Comparison of ENCODE assay signal across 20 cellular contexts in genomic region chr14:77469539-77469938, GRCh38. TPM values are rescaled to one million over a fixed set of nuclear protein-coding genes. Genes with fewer than 3 reads are reported as not detected.
"Had no signal": no experiment of that assay in that cellular context is flagged by ENCODE, and none has a peak within 500 bp of the region (broad histone marks: within the 10 kb centered on the region; RNA-seq: fewer than 3 reads in every experiment).

No MANE protein-coding gene starts in this region.

- ATAC-seq: activated T-cell treated with anti-CD3 and anti-CD28 coated beads, Interleukin-2, amount 50 U/mL, for 72 hours; foreskin keratinocyte; stimulated activated naive CD8-positive, alpha-beta T cell treated with anti-CD3 and anti-CD28 coated beads, Interleukin-15, Interleukin-2, amounts not matched to agents 100 U/mL and 50 U/mL, for 24 hours; T-helper 17 cell had no signal

- DNase-seq: activated CD4-positive, alpha-beta memory T cell treated with anti-CD3 and anti-CD28 coated beads, Interleukin-2, amount 10 ng/mL, durations not matched to agents 7 days and 5 days; activated CD4-positive, alpha-beta T cell treated with anti-CD3 and anti-CD28 coated beads for 4 hours; activated naive CD8-positive, alpha-beta T cell treated with anti-CD3 and anti-CD28 coated beads for 36 hours; activated T-cell treated with anti-CD3 and anti-CD28 coated beads, Interleukin-2, amount 50 U/mL, for 72 hours; amygdala; effector CD8-positive, alpha-beta T cell; foreskin keratinocyte; glutamatergic neuron; hypothalamus; kidney; left ventricle myocardium inferior; small intestine; stimulated activated CD4-positive, alpha-beta T cell treated with anti-CD3 and anti-CD28 coated beads, Interleukin-4, amount 100 ng/mL, for 4 hours; stimulated activated CD8-positive, alpha-beta memory T cell treated with anti-CD3 and anti-CD28 coated beads, Interleukin-4, amount 100 ng/mL, for 48 hours; stimulated activated naive CD8-positive, alpha-beta T cell treated with anti-CD3 and anti-CD28 coated beads, Interleukin-15, Interleukin-2, amounts not matched to agents 100 U/mL and 50 U/mL, for 24 hours; T-helper 17 cell had no signal

- H3K4me3 ChIP-seq: left ventricle myocardium inferior, right atrium auricular region had no signal

- H3K9me3 Mint-ChIP-seq: activated CD4-positive, alpha-beta memory T cell treated with anti-CD3 and anti-CD28 coated beads, Interleukin-2, amount 10 ng/mL, durations not matched to agents 7 days and 5 days; activated naive CD8-positive, alpha-beta T cell treated with anti-CD3 and anti-CD28 coated beads for 36 hours; activated T-cell treated with anti-CD3 and anti-CD28 coated beads, Interleukin-2, amount 50 U/mL, for 72 hours; nephron had no signal

- H3K4me1 ChIP-seq: foreskin keratinocyte, left ventricle myocardium inferior, right atrium auricular region had no signal

- H3K9me3 ChIP-seq: left ventricle myocardium inferior, right atrium auricular region had no signal

- H3K27ac ChIP-seq: foreskin keratinocyte, left ventricle myocardium inferior, right atrium auricular region had no signal

- H3K27me3 Mint-ChIP-seq: activated CD4-positive, alpha-beta memory T cell treated with anti-CD3 and anti-CD28 coated beads, Interleukin-2, amount 10 ng/mL, durations not matched to agents 7 days and 5 days; activated naive CD8-positive, alpha-beta T cell treated with anti-CD3 and anti-CD28 coated beads for 36 hours; progenitor cell of endocrine pancreas had no signal

- H3K27ac Mint-ChIP-seq: activated CD4-positive, alpha-beta memory T cell treated with anti-CD3 and anti-CD28 coated beads, Interleukin-2, amount 10 ng/mL, durations not matched to agents 7 days and 5 days; activated naive CD8-positive, alpha-beta T cell treated with anti-CD3 and anti-CD28 coated beads for 36 hours; activated T-cell treated with anti-CD3 and anti-CD28 coated beads, Interleukin-2, amount 50 U/mL, for 72 hours; T-helper 17 cell had no signal

- H3K27me3 ChIP-seq: right atrium auricular region had no signal

- H3K4me1 Mint-ChIP-seq: activated CD4-positive, alpha-beta memory T cell treated with anti-CD3 and anti-CD28 coated beads, Interleukin-2, amount 10 ng/mL, durations not matched to agents 7 days and 5 days; activated naive CD8-positive, alpha-beta T cell treated with anti-CD3 and anti-CD28 coated beads for 36 hours; brain; nephron; T-helper 17 cell had no signal

- H3K4me3 Mint-ChIP-seq: activated CD4-positive, alpha-beta memory T cell treated with anti-CD3 and anti-CD28 coated beads, Interleukin-2, amount 10 ng/mL, durations not matched to agents 7 days and 5 days; activated naive CD8-positive, alpha-beta T cell treated with anti-CD3 and anti-CD28 coated beads for 36 hours; activated T-cell treated with anti-CD3 and anti-CD28 coated beads, Interleukin-2, amount 50 U/mL, for 72 hours; brain; nephron; T-helper 17 cell had no signal

RNA-seq across cellular contexts. Expression of gene ISM2, which starts 29.1 kb away (rescaled TPM):
- total RNA-seq: activated CD4-positive, alpha-beta memory T cell treated with anti-CD3 and anti-CD28 coated beads, Interleukin-2, amount 10 ng/mL, durations not matched to agents 7 days and 5 days; activated T-cell treated with anti-CD3 and anti-CD28 coated beads, Interleukin-2, amount 50 U/mL, for 72 hours; left ventricle myocardium inferior; progenitor cell of endocrine pancreas; T-helper 17 cell had no signal

RNA-seq across cellular contexts. Expression of gene NOXRED1, which starts 46.2 kb away (rescaled TPM):
- total RNA-seq: right atrium auricular region had no signal
